In genomic region chr7:22658031-22658430, GRCh38 we compare ENCODE assay signal across 15 cellular contexts.
A peak's percentile ranks its signal among the peaks of the same experiment; 100 is the strongest.
DNase-seq lines count a peak whose midpoint lies in the region; ATAC-seq and TF ChIP-seq lines count a peak whose summit lies in the region.
"Had no signal": no experiment of that assay in that cellular context is flagged by ENCODE, and none has a peak within 500 bp of the region (broad histone marks: within the 10 kb centered on the region; RNA-seq: fewer than 3 reads in every experiment).

No MANE protein-coding gene starts in this region.

- H3K27ac Mint-ChIP-seq in GM23338 (no peak overlapping the region), WTC11 (peak overlapping the region; percentile 25; the same call in 1 of the 2 replicates)
- H3K27ac Mint-ChIP-seq: CD14-positive monocyte; CD8-positive, alpha-beta T cell had no signal

- H3K4me1 ChIP-seq in GM23338 (ENCODE audit: insufficient read depth) (peaks cover 6% of the 10 kb centered on the region; the same call in 1 of the 2 replicates), osteoblast (ENCODE audit: insufficient read depth, low read length) (peaks cover 28% of the 10 kb centered on the region), heart right ventricle (peaks cover 0 to 25% (median 9%) of the 10 kb centered on the region in 9 donors)

- H3K36me3 ChIP-seq in GM23338 (ENCODE audit: insufficient read depth): no peaks in the 10 kb centered on the region; the same call in 1 of the 2 replicates
- no peaks in the 10 kb centered on the region for H3K36me3 ChIP-seq in osteoblast (ENCODE audit: insufficient read depth, low read length)
- H3K36me3 ChIP-seq in heart right ventricle: no peaks in the 10 kb centered on the region

- no peak for DNase-seq in GM23338 (ENCODE audit: low spot score)
- DNase-seq in WTC11 (ENCODE audit: low spot score): no peak
- peak; percentile 51 for DNase-seq in fibroblast of mammary gland (ENCODE audit: low read depth)
- DNase-seq in osteoblast (ENCODE audit: insufficient read length, low spot score, missing footprints): no peak
- DNase-seq in stimulated activated CD4-positive, alpha-beta T cell treated with anti-CD3 and anti-CD28 coated beads, Interleukin-4, amount 100 ng/mL, for 1 hour: no peak
- no peak for DNase-seq in heart right ventricle
- DNase-seq: CD8-positive, alpha-beta T cell; COR-L47; DMS153; GF-D8 had no signal

- peaks cover 14% of the 10 kb centered on the region for H3K4me1 Mint-ChIP-seq in GM23338
- H3K4me1 Mint-ChIP-seq in WTC11: peaks cover 30% of the 10 kb centered on the region

- H3F3A ChIP-seq in GM23338 (replicated peaks; ENCODE audit: low read depth): no peaks in the 10 kb centered on the region

- H3K27ac ChIP-seq in GM23338 (ENCODE audit: low read depth) (0 out of 2 replicates have a peak overlapping the region, but pooled peaks have one; percentile 26), osteoblast (ENCODE audit: low read depth, low read length) (peak overlapping the region; percentile 25), heart right ventricle (no peak overlapping the region)
- H3K27ac ChIP-seq: A549, HL-60 had no signal

- H2AFZ ChIP-seq in GM23338 (no peak overlapping the region), osteoblast (ENCODE audit: low read length) (no peak overlapping the region)

- H4K20me1 ChIP-seq in GM23338 (replicated peaks; ENCODE audit: insufficient read depth) (no peaks in the 10 kb centered on the region), osteoblast (ENCODE audit: insufficient read depth, low read length) (no peaks in the 10 kb centered on the region)

- CTCF ChIA-PET in WTC11 (lab: Charles Lee): interaction anchor here (1.5 kb wide), 1 partner anchor 69 kb away, joined by 3 read pairs; the partner anchor contains the start of gene IL6

- H3K36me3 Mint-ChIP-seq in GM23338 (ENCODE audit: low read depth): no peaks in the 10 kb centered on the region
- H3K36me3 Mint-ChIP-seq in WTC11: no peaks in the 10 kb centered on the region
- H3K36me3 Mint-ChIP-seq: CD14-positive monocyte; CD8-positive, alpha-beta T cell had no signal

- H3K4me3 Mint-ChIP-seq in GM23338 (no peak overlapping the region), WTC11 (no peak overlapping the region)
- H3K4me3 Mint-ChIP-seq: CD14-positive monocyte; CD8-positive, alpha-beta T cell had no signal

- H3K79me2 ChIP-seq in GM23338 (replicated peaks; ENCODE audit: insufficient read depth) (no peaks in the 10 kb centered on the region), osteoblast (ENCODE audit: insufficient read depth, low read length) (no peaks in the 10 kb centered on the region)

- TF ChIP-seq CTCF in GM23338 (conservative IDR thresholded peaks at IDR 0.05; ENCODE audit: low read depth in 2 of 2): no peak
- no peak for TF ChIP-seq CTCF in WTC11 (IDR thresholded peaks at IDR 0.05)
- no peak for TF ChIP-seq CTCF in fibroblast of mammary gland (conservative IDR thresholded peaks at IDR 0.05; ENCODE audit: control insufficient read depth, insufficient read depth, low read depth, low read length)
- TF ChIP-seq CTCF in osteoblast (IDR thresholded peaks at IDR 0.05; ENCODE audit: extremely low read depth, low read depth, low read length): no peak
- TF ChIP-seq CTCF in heart right ventricle (IDR thresholded peaks at IDR 0.05): no peak

- H3K4me2 ChIP-seq in GM23338 (no peak overlapping the region), osteoblast (ENCODE audit: insufficient read depth, low read length) (no peak overlapping the region)
- H3K4me2 ChIP-seq: A549 had no signal

- no peaks in the 10 kb centered on the region for H3K9me3 ChIP-seq in osteoblast (ENCODE audit: low read depth, low read length)
- peaks cover 0 to 8% (median 0%) of the 10 kb centered on the region in 11 donors for H3K9me3 ChIP-seq in heart right ventricle
- H3K9me3 ChIP-seq: A549 had no signal

- WGBS in heart right ventricle, 2 donors: 92 to 100% methylated on average over 3 of the region's 3 CpGs

- POLR2A ChIA-PET in WTC11 (lab: Charles Lee): no interaction called here

- intact Hi-C loops in heart right ventricle (cut with DNase I): loop anchor here in 2 of 10 donors (10.0 kb wide), 2 partner anchors 67 to 93 kb away; partner anchors contain the start of gene IL6 (in 1 of the 2)

- H3K9me3 Mint-ChIP-seq in GM23338 (no peaks in the 10 kb centered on the region), WTC11 (no peaks in the 10 kb centered on the region; the same call in 1 of the 2 replicates)
- H3K9me3 Mint-ChIP-seq: CD8-positive, alpha-beta T cell had no signal

- no peaks in the 10 kb centered on the region for H3K27me3 ChIP-seq in GM23338 (ENCODE audit: insufficient read depth)
- no peaks in the 10 kb centered on the region for H3K27me3 ChIP-seq in osteoblast (ENCODE audit: insufficient read depth, low read length)
- no peaks in the 10 kb centered on the region for H3K27me3 ChIP-seq in heart right ventricle

- no peak for ATAC-seq in GM23338
- no peak for ATAC-seq in WTC11
- ATAC-seq in heart right ventricle: no peak
- no peak for ATAC-seq in HG03520 (IDR thresholded peaks at IDR 0.05; ENCODE audit: unreplicated experiment)
- ATAC-seq: A549; CD8-positive, alpha-beta T cell; HCT116 had no signal

- H3K27me3 Mint-ChIP-seq in GM23338 (ENCODE audit: insufficient read depth, low read depth, poor library complexity): peaks cover 2% of the 10 kb centered on the region
- H3K27me3 Mint-ChIP-seq in WTC11 (ENCODE audit: low read depth): no peaks in the 10 kb centered on the region

- no peak overlapping the region for H3K4me3 ChIP-seq in GM23338
- H3K4me3 ChIP-seq in fibroblast of mammary gland (ENCODE audit: control insufficient read depth, low read depth, low read length): no peak overlapping the region
- H3K4me3 ChIP-seq in osteoblast (ENCODE audit: insufficient read depth, low read length): no peak overlapping the region
- H3K4me3 ChIP-seq in heart right ventricle: no peak overlapping the region
- H3K4me3 ChIP-seq: A549 had no signal

- H3K9me2 ChIP-seq in GM23338 (ENCODE audit: insufficient read depth): peaks cover 7% of the 10 kb centered on the region; the same call in 1 of the 2 replicates

TF ChIP-seq in GM23338, 12 proteins besides CTCF, POLR2A, EP300 and RAD21 (continues in another document):
- TF ChIP-seq NANOG (IDR thresholded peaks at IDR 0.05; ENCODE audit: borderline replicate concordance): no peak
- no peak for TF ChIP-seq JUNB (IDR thresholded peaks at IDR 0.05; ENCODE audit: unreplicated experiment)
- TF ChIP-seq EZH2 (IDR thresholded peaks at IDR 0.05; ENCODE audit: low read depth, unreplicated experiment): no peak
- no peak for TF ChIP-seq ZNF114 (CRISPR knock-in tag; IDR thresholded peaks at IDR 0.05)
- TF ChIP-seq CREB1 (CRISPR knock-in tag; IDR thresholded peaks at IDR 0.05; ENCODE audit: low read depth): no peak
- no peak for TF ChIP-seq POLR2AphosphoS5 (IDR thresholded peaks at IDR 0.05; ENCODE audit: low read depth)
- no peak for TF ChIP-seq ZNF331 (CRISPR knock-in tag; IDR thresholded peaks at IDR 0.05; ENCODE audit: low read depth)
- TF ChIP-seq, protein P1, sequence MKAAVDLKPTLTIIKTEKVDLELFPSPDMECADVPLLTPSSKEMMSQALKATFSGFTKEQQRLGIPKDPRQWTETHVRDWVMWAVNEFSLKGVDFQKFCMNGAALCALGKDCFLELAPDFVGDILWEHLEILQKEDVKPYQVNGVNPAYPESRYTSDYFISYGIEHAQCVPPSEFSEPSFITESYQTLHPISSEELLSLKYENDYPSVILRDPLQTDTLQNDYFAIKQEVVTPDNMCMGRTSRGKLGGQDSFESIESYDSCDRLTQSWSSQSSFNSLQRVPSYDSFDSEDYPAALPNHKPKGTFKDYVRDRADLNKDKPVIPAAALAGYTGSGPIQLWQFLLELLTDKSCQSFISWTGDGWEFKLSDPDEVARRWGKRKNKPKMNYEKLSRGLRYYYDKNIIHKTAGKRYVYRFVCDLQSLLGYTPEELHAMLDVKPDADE (IDR thresholded peaks at IDR 0.05): no peak

TF ChIP-seq in WTC11, 78 proteins besides CTCF, POLR2A, EP300 and RAD21 (continues in another document):
- TF ChIP-seq, protein P2, sequence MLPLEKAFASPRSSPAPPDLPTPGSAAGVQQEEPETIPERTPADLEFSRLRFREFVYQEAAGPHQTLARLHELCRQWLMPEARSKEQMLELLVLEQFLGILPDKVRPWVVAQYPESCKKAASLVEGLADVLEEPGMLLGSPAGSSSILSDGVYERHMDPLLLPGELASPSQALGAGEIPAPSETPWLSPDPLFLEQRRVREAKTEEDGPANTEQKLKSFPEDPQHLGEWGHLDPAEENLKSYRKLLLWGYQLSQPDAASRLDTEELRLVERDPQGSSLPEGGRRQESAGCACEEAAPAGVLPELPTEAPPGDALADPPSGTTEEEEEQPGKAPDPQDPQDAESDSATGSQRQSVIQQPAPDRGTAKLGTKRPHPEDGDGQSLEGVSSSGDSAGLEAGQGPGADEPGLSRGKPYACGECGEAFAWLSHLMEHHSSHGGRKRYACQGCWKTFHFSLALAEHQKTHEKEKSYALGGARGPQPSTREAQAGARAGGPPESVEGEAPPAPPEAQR (CRISPR knock-in tag; IDR thresholded peaks at IDR 0.05): no peak
- TF ChIP-seq GRHL2 (CRISPR knock-in tag; IDR thresholded peaks at IDR 0.05; ENCODE audit: insufficient replicate concordance, severe bottlenecking) (no peak), MXD4 (CRISPR knock-in tag; IDR thresholded peaks at IDR 0.05; ENCODE audit: borderline replicate concordance) (no peak), ZNF219 (CRISPR knock-in tag; IDR thresholded peaks at IDR 0.05; ENCODE audit: borderline replicate concordance) (no peak), ZNF263 (CRISPR knock-in tag; IDR thresholded peaks at IDR 0.05; ENCODE audit: low read depth) (no peak), NR3C1 (CRISPR knock-in tag; conservative IDR thresholded peaks at IDR 0.05; ENCODE audit: low read depth) (no peak)
- TF ChIP-seq, protein P3, sequence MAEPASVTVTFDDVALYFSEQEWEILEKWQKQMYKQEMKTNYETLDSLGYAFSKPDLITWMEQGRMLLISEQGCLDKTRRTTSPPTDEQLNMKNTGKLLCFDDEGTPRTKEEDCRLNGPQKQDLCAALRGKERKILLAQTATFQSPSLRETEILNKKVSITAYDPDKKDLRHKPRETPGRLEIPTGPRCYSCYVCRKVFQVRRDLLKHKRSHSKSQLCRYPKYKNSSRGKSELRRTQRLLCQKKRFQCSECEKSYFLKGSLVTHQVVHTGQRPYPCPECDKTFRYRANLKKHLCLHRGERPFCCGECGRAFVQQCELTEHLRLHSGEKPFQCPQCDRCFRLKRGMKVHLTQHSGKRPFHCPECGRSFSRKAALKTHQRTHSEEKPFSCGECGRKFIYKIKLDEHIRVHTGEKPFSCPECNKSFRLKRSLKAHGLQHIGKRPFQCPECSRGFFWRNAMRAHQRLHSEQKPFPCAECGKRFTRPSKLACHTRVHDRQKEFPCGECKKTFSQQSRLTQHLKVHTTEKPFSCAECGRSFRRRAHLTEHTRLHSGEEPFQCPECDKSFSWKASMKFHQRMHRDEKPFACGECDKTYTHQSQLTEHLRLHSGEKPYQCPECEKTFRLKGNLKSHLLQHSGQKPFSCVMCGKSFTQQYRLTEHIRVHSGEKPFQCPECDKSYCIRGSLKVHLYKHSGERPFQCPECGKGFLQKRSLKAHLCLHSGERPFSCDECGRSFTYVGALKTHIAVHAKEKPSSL (CRISPR knock-in tag; conservative IDR thresholded peaks at IDR 0.05): no peak

Comparison
In these comparisons a context has a peak if more than half of its experiments do, and no peak if none do; other contexts are left out.
1. H3K27ac ChIP-seq: peak in GM23338 (single experiment) and osteoblast (single experiment); none in heart right ventricle (0 of 10).